In genomic region chr4:10032625-10033024, GRCh38 we compare ENCODE assay signal across 2 cellular contexts.
A peak's percentile ranks its signal among the peaks of the same experiment; 100 is the strongest.
TF ChIP-seq lines count a peak whose summit lies in the region.

No MANE protein-coding gene starts in this region.

TF ChIP-seq in K562, 482 proteins besides CTCF, POLR2A, EP300 and RAD21 (continued from another document and continues in another):
- TF ChIP-seq, protein P1, sequence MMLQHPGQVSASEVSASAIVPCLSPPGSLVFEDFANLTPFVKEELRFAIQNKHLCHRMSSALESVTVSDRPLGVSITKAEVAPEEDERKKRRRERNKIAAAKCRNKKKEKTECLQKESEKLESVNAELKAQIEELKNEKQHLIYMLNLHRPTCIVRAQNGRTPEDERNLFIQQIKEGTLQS (IDR thresholded peaks at IDR 0.05): peak; percentile 57; the same call in 1 of the 2 replicates
- TF ChIP-seq, protein P1 (CRISPR knock-in tag; conservative IDR thresholded peaks at IDR 0.05): no peak
- no peak for TF ChIP-seq TRIM25 (IDR thresholded peaks at IDR 0.05; ENCODE audit: borderline replicate concordance)
- no peak for TF ChIP-seq FOXM1 (IDR thresholded peaks at IDR 0.05; ENCODE audit: low read depth)
- no peak for TF ChIP-seq FOXM1 (CRISPR knock-in tag; IDR thresholded peaks at IDR 0.05; ENCODE audit: low read depth)
- 0 out of 2 replicates have a peak, but pooled peaks have one; percentile 8 for TF ChIP-seq C11orf30 (IDR thresholded peaks at IDR 0.05; ENCODE audit: low read depth)
- TF ChIP-seq, protein P2, sequence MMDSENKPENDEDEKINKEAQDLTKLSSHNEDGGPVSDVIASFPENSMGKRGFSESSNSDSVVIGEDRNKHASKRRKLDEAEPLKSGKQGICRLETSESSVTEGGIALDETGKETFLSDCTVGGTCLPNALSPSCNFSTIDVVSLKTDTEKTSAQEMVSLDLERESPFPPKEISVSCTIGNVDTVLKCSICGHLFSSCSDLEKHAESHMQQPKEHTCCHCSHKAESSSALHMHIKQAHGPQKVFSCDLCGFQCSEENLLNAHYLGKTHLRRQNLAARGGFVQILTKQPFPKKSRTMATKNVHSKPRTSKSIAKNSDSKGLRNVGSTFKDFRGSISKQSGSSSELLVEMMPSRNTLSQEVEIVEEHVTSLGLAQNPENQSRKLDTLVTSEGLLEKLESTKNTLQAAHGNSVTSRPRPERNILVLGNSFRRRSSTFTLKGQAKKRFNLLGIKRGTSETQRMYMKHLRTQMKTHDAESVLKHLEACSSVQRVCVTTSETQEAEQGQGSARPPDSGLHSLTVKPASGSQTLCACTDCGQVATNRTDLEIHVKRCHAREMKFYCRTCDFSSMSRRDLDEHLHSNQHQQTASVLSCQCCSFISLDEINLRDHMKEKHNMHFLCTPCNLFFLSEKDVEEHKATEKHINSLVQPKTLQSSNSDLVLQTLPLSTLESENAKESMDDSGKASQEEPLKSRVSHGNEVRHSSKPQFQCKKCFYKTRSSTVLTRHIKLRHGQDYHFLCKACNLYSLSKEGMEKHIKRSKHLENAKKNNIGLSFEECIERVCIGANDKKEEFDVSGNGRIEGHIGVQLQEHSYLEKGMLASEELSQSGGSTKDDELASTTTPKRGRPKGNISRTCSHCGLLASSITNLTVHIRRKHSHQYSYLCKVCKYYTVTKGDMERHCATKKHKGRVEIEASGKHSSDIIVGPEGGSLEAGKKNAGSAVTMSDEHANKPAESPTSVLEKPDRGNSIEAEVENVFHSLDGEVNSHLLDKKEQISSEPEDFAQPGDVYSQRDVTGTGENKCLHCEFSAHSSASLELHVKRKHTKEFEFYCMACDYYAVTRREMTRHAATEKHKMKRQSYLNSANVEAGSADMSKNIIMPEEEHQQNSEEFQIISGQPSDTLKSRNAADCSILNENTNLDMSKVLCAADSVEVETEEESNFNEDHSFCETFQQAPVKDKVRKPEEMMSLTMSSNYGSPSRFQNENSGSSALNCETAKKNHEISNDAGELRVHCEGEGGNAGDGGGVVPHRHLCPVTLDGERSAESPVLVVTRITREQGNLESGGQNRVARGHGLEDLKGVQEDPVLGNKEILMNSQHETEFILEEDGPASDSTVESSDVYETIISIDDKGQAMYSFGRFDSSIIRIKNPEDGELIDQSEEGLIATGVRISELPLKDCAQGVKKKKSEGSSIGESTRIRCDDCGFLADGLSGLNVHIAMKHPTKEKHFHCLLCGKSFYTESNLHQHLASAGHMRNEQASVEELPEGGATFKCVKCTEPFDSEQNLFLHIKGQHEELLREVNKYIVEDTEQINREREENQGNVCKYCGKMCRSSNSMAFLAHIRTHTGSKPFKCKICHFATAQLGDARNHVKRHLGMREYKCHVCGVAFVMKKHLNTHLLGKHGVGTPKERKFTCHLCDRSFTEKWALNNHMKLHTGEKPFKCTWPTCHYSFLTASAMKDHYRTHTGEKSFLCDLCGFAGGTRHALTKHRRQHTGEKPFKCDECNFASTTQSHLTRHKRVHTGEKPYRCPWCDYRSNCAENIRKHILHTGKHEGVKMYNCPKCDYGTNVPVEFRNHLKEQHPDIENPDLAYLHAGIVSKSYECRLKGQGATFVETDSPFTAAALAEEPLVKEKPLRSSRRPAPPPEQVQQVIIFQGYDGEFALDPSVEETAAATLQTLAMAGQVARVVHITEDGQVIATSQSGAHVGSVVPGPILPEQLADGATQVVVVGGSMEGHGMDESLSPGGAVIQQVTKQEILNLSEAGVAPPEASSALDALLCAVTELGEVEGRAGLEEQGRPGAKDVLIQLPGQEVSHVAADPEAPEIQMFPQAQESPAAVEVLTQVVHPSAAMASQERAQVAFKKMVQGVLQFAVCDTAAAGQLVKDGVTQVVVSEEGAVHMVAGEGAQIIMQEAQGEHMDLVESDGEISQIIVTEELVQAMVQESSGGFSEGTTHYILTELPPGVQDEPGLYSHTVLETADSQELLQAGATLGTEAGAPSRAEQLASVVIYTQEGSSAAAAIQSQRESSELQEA (IDR thresholded peaks at IDR 0.05; ENCODE audit: low read depth): no peak
- TF ChIP-seq CEBPB (tag; IDR thresholded peaks at IDR 0.05): peak; percentile 56
- TF ChIP-seq, protein P3, sequence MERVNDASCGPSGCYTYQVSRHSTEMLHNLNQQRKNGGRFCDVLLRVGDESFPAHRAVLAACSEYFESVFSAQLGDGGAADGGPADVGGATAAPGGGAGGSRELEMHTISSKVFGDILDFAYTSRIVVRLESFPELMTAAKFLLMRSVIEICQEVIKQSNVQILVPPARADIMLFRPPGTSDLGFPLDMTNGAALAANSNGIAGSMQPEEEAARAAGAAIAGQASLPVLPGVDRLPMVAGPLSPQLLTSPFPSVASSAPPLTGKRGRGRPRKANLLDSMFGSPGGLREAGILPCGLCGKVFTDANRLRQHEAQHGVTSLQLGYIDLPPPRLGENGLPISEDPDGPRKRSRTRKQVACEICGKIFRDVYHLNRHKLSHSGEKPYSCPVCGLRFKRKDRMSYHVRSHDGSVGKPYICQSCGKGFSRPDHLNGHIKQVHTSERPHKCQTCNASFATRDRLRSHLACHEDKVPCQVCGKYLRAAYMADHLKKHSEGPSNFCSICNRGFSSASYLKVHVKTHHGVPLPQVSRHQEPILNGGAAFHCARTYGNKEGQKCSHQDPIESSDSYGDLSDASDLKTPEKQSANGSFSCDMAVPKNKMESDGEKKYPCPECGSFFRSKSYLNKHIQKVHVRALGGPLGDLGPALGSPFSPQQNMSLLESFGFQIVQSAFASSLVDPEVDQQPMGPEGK (CRISPR knock-in tag; IDR thresholded peaks at IDR 0.05; ENCODE audit: borderline replicate concordance): no peak

TF ChIP-seq in HepG2, 621 proteins besides CTCF, POLR2A, EP300 and RAD21 (continued from another document):
- TF ChIP-seq ZGPAT (CRISPR knock-in tag; IDR thresholded peaks at IDR 0.05) (0 out of 2 replicates have a peak, but pooled peaks have one; percentile 23), FOXP1 (IDR thresholded peaks at IDR 0.05) (no peak), FOXP1 (CRISPR knock-in tag; IDR thresholded peaks at IDR 0.05) (0 out of 2 replicates have a peak, but pooled peaks have one; percentile 10), MIER3 (CRISPR knock-in tag; IDR thresholded peaks at IDR 0.05; ENCODE audit: borderline replicate concordance) (0 out of 2 replicates have a peak, but pooled peaks have one; percentile 33), CEBPB (IDR thresholded peaks at IDR 0.05; ENCODE audit: borderline replicate concordance, low read depth, low read length) (peak; percentile 9; the same call in 1 of the 2 replicates), CEBPG (CRISPR knock-in tag; IDR thresholded peaks at IDR 0.05) (peak; percentile 58), MTF2 (CRISPR knock-in tag; IDR thresholded peaks at IDR 0.05; ENCODE audit: borderline replicate concordance) (no peak), DNMT3B (CRISPR knock-in tag; conservative IDR thresholded peaks at IDR 0.05) (0 out of 2 replicates have a peak, but pooled peaks have one; percentile 50), TFDP2 (CRISPR knock-in tag; IDR thresholded peaks at IDR 0.05) (no peak), GATAD2A (CRISPR knock-in tag; IDR thresholded peaks at IDR 0.05) (0 out of 2 replicates have a peak, but pooled peaks have one; percentile 30), RARA (CRISPR knock-in tag; IDR thresholded peaks at IDR 0.05) (peak; percentile 86), ZSCAN31 (CRISPR knock-in tag; IDR thresholded peaks at IDR 0.05; ENCODE audit: low read depth) (0 out of 2 replicates have a peak, but pooled peaks have one; percentile 29), TEAD3 (CRISPR knock-in tag; optimal IDR thresholded peaks at IDR 0.05; ENCODE audit: borderline replicate concordance) (peak; percentile 43), MAFK (conservative IDR thresholded peaks at IDR 0.05 in 1 of 2, IDR thresholded peaks at IDR 0.05 in 1 of 2; ENCODE audit: low read length in 2 of 2) (peak; percentile 57; a peak in 3 of 4 replicates), RXRA (CRISPR knock-in tag; IDR thresholded peaks at IDR 0.05) (peak; percentile 28; the same call in 1 of the 2 replicates), MAFG (CRISPR knock-in tag; IDR thresholded peaks at IDR 0.05) (0 out of 2 replicates have a peak, but pooled peaks have one; percentile 43), SOX13 (IDR thresholded peaks at IDR 0.05) (no peak), SOX13 (CRISPR knock-in tag; conservative IDR thresholded peaks at IDR 0.05 in 1 of 2, IDR thresholded peaks at IDR 0.05 in 1 of 2) (peak in 1 of 2 experiments; percentile 42; a peak in 1 of 4 replicates), SKIL (CRISPR knock-in tag; IDR thresholded peaks at IDR 0.05; ENCODE audit: borderline replicate concordance) (no peak), RXRB (CRISPR knock-in tag; IDR thresholded peaks at IDR 0.05; ENCODE audit: borderline replicate concordance) (peak; percentile 71), PAF1 (CRISPR knock-in tag; IDR thresholded peaks at IDR 0.05) (no peak), ZNF644 (CRISPR knock-in tag; IDR thresholded peaks at IDR 0.05; ENCODE audit: low read depth) (peak; percentile 34; the same call in 1 of the 2 replicates), ZNF468 (CRISPR knock-in tag; IDR thresholded peaks at IDR 0.05) (no peak)
- TF ChIP-seq, protein P4, sequence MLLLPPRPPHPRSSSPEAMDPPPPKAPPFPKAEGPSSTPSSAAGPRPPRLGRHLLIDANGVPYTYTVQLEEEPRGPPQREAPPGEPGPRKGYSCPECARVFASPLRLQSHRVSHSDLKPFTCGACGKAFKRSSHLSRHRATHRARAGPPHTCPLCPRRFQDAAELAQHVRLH (CRISPR knock-in tag; IDR thresholded peaks at IDR 0.05; ENCODE audit: borderline replicate concordance, low read depth): 0 out of 2 replicates have a peak, but pooled peaks have one; percentile 23
